In the genomic region with DNA sequence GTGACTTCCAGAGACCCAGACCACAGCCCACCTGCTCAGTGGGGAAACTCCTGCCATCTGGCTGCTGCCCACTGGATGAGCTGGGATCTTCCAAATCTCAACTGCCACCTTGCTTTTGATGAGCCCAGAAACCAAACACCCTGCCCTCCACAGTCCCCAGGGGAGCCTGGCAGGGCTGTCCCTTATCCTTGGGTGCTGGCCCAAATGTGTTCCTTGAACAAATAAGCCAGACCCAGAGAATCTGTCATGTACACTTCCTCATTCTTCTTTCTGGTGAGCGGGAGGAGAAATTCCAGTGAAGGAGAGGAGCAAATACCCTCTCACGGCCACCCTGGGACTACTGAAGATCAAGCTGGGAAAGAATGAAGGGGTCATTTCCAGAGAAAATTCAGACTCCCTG, we compare ENCODE assay signal across 21 cellular contexts. TPM values are rescaled to one million over a fixed set of nuclear protein-coding genes. Genes with fewer than 3 reads are reported as not detected.
"Had no signal": no experiment of that assay in that cellular context is flagged by ENCODE, and none has a peak within 500 bp of the region (broad histone marks: within the 10 kb centered on the region; RNA-seq: fewer than 3 reads in every experiment).

No MANE protein-coding gene starts in this region.

- H3K4me1 ChIP-seq: psoas muscle, suprapubic skin had no signal

- H3K27me3 Mint-ChIP-seq: activated naive CD4-positive, alpha-beta T cell treated with anti-CD3 and anti-CD28 coated beads, Interleukin-2, amount 50 U/mL, for 24 hours had no signal

- H3K36me3 Mint-ChIP-seq: activated naive CD4-positive, alpha-beta T cell treated with anti-CD3 and anti-CD28 coated beads, Interleukin-2, amount 50 U/mL, for 24 hours; immature natural killer cell; natural killer cell treated with Interleukin-12 subunit alpha and Interleukin-12 subunit beta and Interleukin-15 and Interleukin-18, amount 100 ng/mL, for 72 hours had no signal

- H3K27ac Mint-ChIP-seq: activated naive CD4-positive, alpha-beta T cell treated with anti-CD3 and anti-CD28 coated beads, Interleukin-2, amount 50 U/mL, for 24 hours; dendritic cell treated with granulocyte-macrophage colony-stimulating factor and Interleukin-4, amounts not matched to agents 40 ng/mL and 50 ng/mL, for 4 days; immature natural killer cell; natural killer cell treated with Interleukin-12 subunit alpha and Interleukin-12 subunit beta and Interleukin-15 and Interleukin-18, amount 100 ng/mL, for 72 hours; stimulated activated naive CD8-positive, alpha-beta T cell treated with anti-CD3 and anti-CD28 coated beads, Interleukin-15, Interleukin-2, amounts not matched to agents 100 ng/mL and 50 ng/mL, for 24 hours had no signal

- H3K4me3 Mint-ChIP-seq: activated naive CD4-positive, alpha-beta T cell treated with anti-CD3 and anti-CD28 coated beads, Interleukin-2, amount 50 U/mL, for 24 hours; dendritic cell treated with granulocyte-macrophage colony-stimulating factor and Interleukin-4, amounts not matched to agents 40 ng/mL and 50 ng/mL, for 4 days; immature natural killer cell; natural killer cell treated with Interleukin-12 subunit alpha and Interleukin-12 subunit beta and Interleukin-15 and Interleukin-18, amount 100 ng/mL, for 72 hours; stimulated activated naive CD8-positive, alpha-beta T cell treated with anti-CD3 and anti-CD28 coated beads, Interleukin-15, Interleukin-2, amounts not matched to agents 100 ng/mL and 50 ng/mL, for 24 hours had no signal

- FAIRE-seq: astrocyte had no signal

- H3K27me3 ChIP-seq: esophagus squamous epithelium, suprapubic skin had no signal

- H3K9me3 ChIP-seq: suprapubic skin had no signal

- DNase-seq: activated CD4-positive, CD25-positive, alpha-beta regulatory T cell treated with anti-CD3 and anti-CD28 coated beads, Interleukin-2, amount 50 U/mL, for 72 hours; activated CD8-positive, alpha-beta memory T cell treated with anti-CD3 and anti-CD28 coated beads for 24 hours; activated CD8-positive, alpha-beta memory T cell treated with anti-CD3 and anti-CD28 coated beads, Interleukin-2, amount 50 U/mL, for 48 hours; activated effector memory CD4-positive, alpha-beta T cell treated with anti-CD3 and anti-CD28 coated beads, Interleukin-2, amount 50 U/mL, for 16 hours; activated T-cell treated with anti-CD3 and anti-CD28 coated beads, Interleukin-2, amount 50 U/mL, for 48 hours; effector memory CD4-positive, alpha-beta T cell; esophagus squamous epithelium; immature natural killer cell; kidney glomerular epithelial cell; occipital lobe; psoas muscle; right cardiac atrium; stimulated activated CD4-positive, alpha-beta T cell treated with anti-CD3 and anti-CD28 coated beads, Interleukin-2, amount 100 ng/mL, for 48 hours; T1000 had no signal

- H3K27ac ChIP-seq: esophagus squamous epithelium, psoas muscle, suprapubic skin had no signal

- H3K4me1 Mint-ChIP-seq: activated naive CD4-positive, alpha-beta T cell treated with anti-CD3 and anti-CD28 coated beads, Interleukin-2, amount 50 U/mL, for 24 hours; immature natural killer cell had no signal

- H3K36me3 ChIP-seq: esophagus squamous epithelium, suprapubic skin had no signal

- H3K9me3 Mint-ChIP-seq: activated naive CD4-positive, alpha-beta T cell treated with anti-CD3 and anti-CD28 coated beads, Interleukin-2, amount 50 U/mL, for 24 hours; dendritic cell treated with granulocyte-macrophage colony-stimulating factor and Interleukin-4, amounts not matched to agents 40 ng/mL and 50 ng/mL, for 4 days; immature natural killer cell; natural killer cell treated with Interleukin-12 subunit alpha and Interleukin-12 subunit beta and Interleukin-15 and Interleukin-18, amount 100 ng/mL, for 72 hours; stimulated activated naive CD8-positive, alpha-beta T cell treated with anti-CD3 and anti-CD28 coated beads, Interleukin-15, Interleukin-2, amounts not matched to agents 100 ng/mL and 50 ng/mL, for 24 hours had no signal

- ATAC-seq: natural killer cell treated with Interleukin-12 subunit alpha and Interleukin-12 subunit beta and Interleukin-15 and Interleukin-18, amount 100 ng/mL, for 72 hours; psoas muscle; right cardiac atrium had no signal

- H3K4me3 ChIP-seq: esophagus squamous epithelium, psoas muscle, skin epidermis, suprapubic skin had no signal

RNA-seq across cellular contexts. Expression of a gene that starts 38.7 kb away (rescaled TPM):
- polyA plus RNA-seq: immature natural killer cell had no signal
